Comparison of ENCODE assay signal across 8 cellular contexts in the genomic region with DNA sequence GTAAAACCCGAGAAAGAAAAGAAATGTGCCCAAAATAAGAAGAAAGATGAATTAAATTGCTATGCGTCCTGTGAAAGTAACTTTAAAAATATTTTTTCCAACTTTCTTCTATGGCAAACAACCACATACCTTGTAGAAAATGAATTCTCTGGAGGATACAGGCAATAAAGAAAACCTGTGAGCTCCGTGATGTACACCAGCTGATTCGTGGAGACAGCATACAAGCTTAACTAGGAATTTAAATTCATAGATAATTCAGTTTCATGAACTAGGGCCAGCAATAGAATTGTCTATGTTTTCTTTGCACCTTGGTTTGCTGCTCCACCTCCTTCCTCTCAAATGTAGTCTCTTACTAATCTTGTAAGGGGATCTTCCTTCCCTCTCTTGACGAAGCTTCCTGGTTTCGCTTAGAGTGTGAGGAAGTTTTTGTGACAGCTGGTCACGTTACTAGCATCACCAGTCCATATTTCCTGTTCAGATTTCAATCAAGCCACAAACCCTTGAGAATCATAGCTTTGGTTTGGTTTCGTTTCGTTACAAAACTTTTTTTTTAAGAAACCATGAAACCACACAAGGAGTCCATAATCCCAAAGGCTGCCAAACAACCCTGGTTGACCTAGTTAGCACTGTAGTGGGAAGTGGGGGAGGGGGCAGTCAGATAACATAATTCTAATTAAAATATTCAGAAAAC. TPM values are rescaled to one million over a fixed set of nuclear protein-coding genes. Genes with fewer than 3 reads are reported as not detected.
DNase-seq lines count a peak whose midpoint lies in the region; ATAC-seq and TF ChIP-seq lines count a peak whose summit lies in the region.

No MANE protein-coding gene starts in this region.

- H3K27ac Mint-ChIP-seq in activated CD8-positive, alpha-beta T cell treated with anti-CD3 and anti-CD28 coated beads for 36 hours, result no peak overlapping the region

- peaks cover 6% of the 10 kb centered on the region for H3K4me1 Mint-ChIP-seq in activated CD8-positive, alpha-beta T cell treated with anti-CD3 and anti-CD28 coated beads for 36 hours (ENCODE audit: low read depth)

- no peaks in the 10 kb centered on the region for H3K9me3 Mint-ChIP-seq in activated CD8-positive, alpha-beta T cell treated with anti-CD3 and anti-CD28 coated beads for 36 hours

- CTCF ChIA-PET in activated CD8-positive, alpha-beta T cell treated with anti-CD3 and anti-CD28 coated beads for 36 hours (lab: Charles Lee), result no interaction called here

- POLR2A ChIA-PET in activated CD8-positive, alpha-beta T cell treated with anti-CD3 and anti-CD28 coated beads for 36 hours (lab: Charles Lee), result no interaction called here

- no peak overlapping the region for H3K4me3 Mint-ChIP-seq in activated CD8-positive, alpha-beta T cell treated with anti-CD3 and anti-CD28 coated beads for 36 hours

- no peaks in the 10 kb centered on the region for H3K36me3 Mint-ChIP-seq in activated CD8-positive, alpha-beta T cell treated with anti-CD3 and anti-CD28 coated beads for 36 hours (ENCODE audit: low read depth)

- intact Hi-C loops in activated CD8-positive, alpha-beta T cell treated with anti-CD3 and anti-CD28 coated beads for 36 hours (cut with micrococcal nuclease), result no loop called here

- H3K27me3 Mint-ChIP-seq in activated CD8-positive, alpha-beta T cell treated with anti-CD3 and anti-CD28 coated beads for 36 hours, result no peaks in the 10 kb centered on the region

- DNase-seq in stimulated activated CD4-positive, alpha-beta T cell treated with anti-CD3 and anti-CD28 coated beads, Interleukin-2, amount 100 ng/mL, for 4 hours (ENCODE audit: low read depth), result peak; percentile 3
- no peak for DNase-seq in stimulated activated CD4-positive, alpha-beta T cell treated with anti-CD3 and anti-CD28 coated beads, Interleukin-4, amount 100 ng/mL, for 1 hour
- DNase-seq in Kasumi-1 (lab: John Stamatoyannopoulos, UW) (peak; percentile 85 to 88), left kidney (ENCODE audit: low read depth, low spot score) (peak; percentile 22), DMS114 treated with DMSO at 0.1 percent for 48 hours (lab: John Stamatoyannopoulos, UW; ENCODE audit: unreplicated experiment) (no peak), ecto neural progenitor cell (ENCODE audit: low spot score) (no peak), LoVo (ENCODE audit: low spot score) (no peak)
- DNase-seq in activated CD8-positive, alpha-beta T cell treated with anti-CD3 and anti-CD28 coated beads for 36 hours, result peak; percentile 2

- ATAC-seq in activated CD8-positive, alpha-beta T cell treated with anti-CD3 and anti-CD28 coated beads for 36 hours, result peak; percentile 65

- no peak for TF ChIP-seq CTCF in activated CD8-positive, alpha-beta T cell treated with anti-CD3 and anti-CD28 coated beads for 36 hours (IDR thresholded peaks at IDR 0.05)

RNA-seq across cellular contexts. Expression of a gene that starts 35.8 kb away (rescaled TPM):
- total RNA-seq in activated CD8-positive, alpha-beta T cell treated with anti-CD3 and anti-CD28 coated beads for 36 hours, result not detected

Comparison
In these comparisons a context has a peak if more than half of its experiments do, and no peak if none do; other contexts are left out.
1. DNase-seq: peak in stimulated activated CD4-positive, alpha-beta T cell treated with anti-CD3 and anti-CD28 coated beads, Interleukin-2, amount 100 ng/mL, for 4 hours (single experiment), Kasumi-1 (2 of 2), activated CD8-positive, alpha-beta T cell treated with anti-CD3 and anti-CD28 coated beads for 36 hours (single experiment) and left kidney (single experiment); none in stimulated activated CD4-positive, alpha-beta T cell treated with anti-CD3 and anti-CD28 coated beads, Interleukin-4, amount 100 ng/mL, for 1 hour (single experiment), DMS114 treated with DMSO at 0.1 percent for 48 hours (single experiment), ecto neural progenitor cell (single experiment) and LoVo (single experiment).